In the genomic region with DNA sequence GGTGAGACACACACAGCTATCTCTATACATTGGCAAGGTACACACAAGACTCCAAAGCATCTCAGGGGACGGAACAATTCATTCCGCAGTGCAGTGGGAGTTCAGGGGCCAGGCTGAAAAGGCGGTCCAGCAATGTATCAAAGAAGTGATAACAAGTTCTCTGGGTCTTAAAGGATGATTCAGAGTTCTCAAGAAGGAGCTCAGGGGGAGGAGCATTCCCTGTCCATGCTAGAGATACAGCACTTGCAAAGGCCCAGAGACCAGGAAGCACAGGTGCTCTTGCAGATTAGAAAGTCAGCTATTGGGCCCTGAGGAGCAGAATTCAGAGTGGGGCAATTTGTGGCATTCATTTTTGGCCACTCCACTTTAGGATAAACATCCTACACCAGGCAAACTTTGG, we compare ENCODE assay signal across 16 cellular contexts. TPM values are rescaled to one million over a fixed set of nuclear protein-coding genes. Genes with fewer than 3 reads are reported as not detected.
A peak's percentile ranks its signal among the peaks of the same experiment; 100 is the strongest.
DNase-seq lines count a peak whose midpoint lies in the region; ATAC-seq and TF ChIP-seq lines count a peak whose summit lies in the region.
"Had no signal": no experiment of that assay in that cellular context is flagged by ENCODE, and none has a peak within 500 bp of the region (broad histone marks: within the 10 kb centered on the region; RNA-seq: fewer than 3 reads in every experiment).

No MANE protein-coding gene starts in this region.

- H3K27me3 ChIP-seq in Loucy (ENCODE audit: insufficient read depth, low read length, poor library complexity, severe bottlenecking) (no peaks in the 10 kb centered on the region), PC-3 (ENCODE audit: low read length) (no peaks in the 10 kb centered on the region), left lung (no peaks in the 10 kb centered on the region), upper lobe of right lung (no peaks in the 10 kb centered on the region), heart left ventricle (no peaks in the 10 kb centered on the region)

- no peaks in the 10 kb centered on the region for H3K36me3 ChIP-seq in Loucy (ENCODE audit: insufficient read depth, low read length)
- no peaks in the 10 kb centered on the region for H3K36me3 ChIP-seq in PC-3 (ENCODE audit: low read depth, low read length)
- no peaks in the 10 kb centered on the region for H3K36me3 ChIP-seq in left lung
- H3K36me3 ChIP-seq in upper lobe of right lung, result no peaks in the 10 kb centered on the region
- no peaks in the 10 kb centered on the region for H3K36me3 ChIP-seq in heart left ventricle
- H3K36me3 ChIP-seq: HAP-1 had no signal

- H3K4me2 ChIP-seq in Loucy (ENCODE audit: low read depth, low read length, poor library complexity, severe bottlenecking), result no peak overlapping the region
- H3K4me2 ChIP-seq in PC-3 (ENCODE audit: low read length), result no peak overlapping the region
- H3K4me2 ChIP-seq: A549 had no signal

- no peaks in the 10 kb centered on the region for H3K79me2 ChIP-seq in Loucy (ENCODE audit: insufficient read depth, low read length)
- H3K79me2 ChIP-seq in PC-3 (ENCODE audit: low read length), result no peaks in the 10 kb centered on the region

- 86 to 91% (median 89%) methylated on average over 3 of the region's 3 CpGs for WGBS in heart left ventricle, 4 donors

- TF ChIP-seq CTCF in Loucy (conservative IDR thresholded peaks at IDR 0.05; ENCODE audit: low read length) (no peak), PC-3 (conservative IDR thresholded peaks at IDR 0.05; ENCODE audit: low read depth, low read length) (no peak), left lung (IDR thresholded peaks at IDR 0.05) (no peak), upper lobe of right lung (IDR thresholded peaks at IDR 0.05) (no peak), heart left ventricle (IDR thresholded peaks at IDR 0.05) (no peak)

- intact Hi-C loops in PC-3 (cut with micrococcal nuclease), result no loop called here
- intact Hi-C loops in left lung (cut with DNase I), result no loop called here
- intact Hi-C loops in upper lobe of right lung (cut with DNase I), result no loop called here
- intact Hi-C loops in Right ventricle myocardium superior (cut with DNase I), result no loop called here
- intact Hi-C loops in heart left ventricle (cut with DNase I), result no loop called here

- H3K27ac ChIP-seq in PC-3 (ENCODE audit: low read length) (no peak overlapping the region), left lung (peak overlapping the region in 1 of 2 donors; percentile 23), upper lobe of right lung (peak overlapping the region; percentile 11), heart left ventricle (no peak overlapping the region)
- H3K27ac ChIP-seq: A549 had no signal

- peak overlapping the region; percentile 43; the same call in 1 of the 2 replicates for H2AFZ ChIP-seq in Loucy (ENCODE audit: low read length)
- H2AFZ ChIP-seq in PC-3 (ENCODE audit: low read length), result no peak overlapping the region

- H3F3A ChIP-seq in Loucy (ENCODE audit: low read depth) (no peaks in the 10 kb centered on the region), PC-3 (ENCODE audit: low read length, unreplicated experiment) (no peaks in the 10 kb centered on the region)

- H3K9me2 ChIP-seq in Loucy (replicated peaks; ENCODE audit: low read depth, low read length) (no peaks in the 10 kb centered on the region), PC-3 (replicated peaks; ENCODE audit: low read length) (no peaks in the 10 kb centered on the region)

- H3K4me3 ChIP-seq in Loucy (ENCODE audit: low read length, poor library complexity, severe bottlenecking), result no peak overlapping the region
- no peak overlapping the region for H3K4me3 ChIP-seq in PC-3 (ENCODE audit: low read length)
- no peak overlapping the region for H3K4me3 ChIP-seq in left lung
- H3K4me3 ChIP-seq in upper lobe of right lung, result no peak overlapping the region
- no peak overlapping the region for H3K4me3 ChIP-seq in heart left ventricle
- H3K4me3 ChIP-seq: A549, HAP-1 had no signal

- peak; percentile 23 for ATAC-seq in PC-3
- peak; percentile 61 for ATAC-seq in left lung
- ATAC-seq in upper lobe of right lung, result peak; percentile 13
- no peak for ATAC-seq in Right ventricle myocardium superior (ENCODE audit: poor library complexity)
- no peak for ATAC-seq in heart left ventricle
- ATAC-seq: A549; CD8-positive, alpha-beta T cell had no signal

- no TSS peak for BruUV-seq in PC-3 (replicated peaks; lab: Mats Ljungman, UMichigan)

- DNase-seq in PC-3, result no peak
- DNase-seq in left lung, result no peak
- no peak for DNase-seq in upper lobe of right lung
- DNase-seq in Right ventricle myocardium superior, result no peak
- no peak for DNase-seq in heart left ventricle
- no peak for DNase-seq in DMS114 treated with DMSO at 0.1 percent for 48 hours (lab: John Stamatoyannopoulos, UW; ENCODE audit: unreplicated experiment)
- DNase-seq: CD8-positive, alpha-beta T cell; COR-L47; DND-41; GDM1; HFFc6; IMR-90 had no signal

- H3K9ac ChIP-seq in Loucy (ENCODE audit: low read depth, low read length, poor library complexity, severe bottlenecking) (no peak overlapping the region), PC-3 (ENCODE audit: low read length) (no peak overlapping the region)

- POLR2A ChIA-PET in PC-3 (lab: Charles Lee; ENCODE audit: unreplicated experiment), result no interaction called here

- no peak for TF ChIP-seq POLR2A in heart left ventricle (IDR thresholded peaks at IDR 0.05)

- H4K20me1 ChIP-seq in Loucy (ENCODE audit: insufficient read depth, low read length, poor library complexity, severe bottlenecking), result no peaks in the 10 kb centered on the region
- no peaks in the 10 kb centered on the region for H4K20me1 ChIP-seq in PC-3 (ENCODE audit: low read length)

- CTCF ChIA-PET in PC-3 (lab: Charles Lee), result no interaction called here

- peaks cover 30% of the 10 kb centered on the region for H3K4me1 ChIP-seq in Loucy (ENCODE audit: insufficient read depth, low read length, poor library complexity, severe bottlenecking)
- no peaks in the 10 kb centered on the region for H3K4me1 ChIP-seq in PC-3 (ENCODE audit: insufficient read depth, low read length)
- peaks cover 0 to 4% of the 10 kb centered on the region in 2 donors for H3K4me1 ChIP-seq in left lung
- no peaks in the 10 kb centered on the region for H3K4me1 ChIP-seq in upper lobe of right lung
- peaks cover 0 to 33% (median 12%) of the 10 kb centered on the region in 12 donors for H3K4me1 ChIP-seq in heart left ventricle
- H3K4me1 ChIP-seq: A549 had no signal

- no peaks in the 10 kb centered on the region for H3K9me3 ChIP-seq in Loucy (ENCODE audit: insufficient read depth, low read depth, low read length)
- no peaks in the 10 kb centered on the region for H3K9me3 ChIP-seq in PC-3 (ENCODE audit: low read length)
- H3K9me3 ChIP-seq in left lung, result no peaks in the 10 kb centered on the region
- no peaks in the 10 kb centered on the region for H3K9me3 ChIP-seq in upper lobe of right lung
- H3K9me3 ChIP-seq in heart left ventricle, result no peaks in the 10 kb centered on the region
- H3K9me3 ChIP-seq: A549, HAP-1 had no signal

RNA-seq across cellular contexts. Expression of gene MECOM, which starts 34.9 kb away (rescaled TPM):
- total RNA-seq in PC-3 (2014; rRNA removed), result 10.0 and 11.4 TPM in 2 replicates
- total RNA-seq in left lung, result 10 to 100 TPM; 65.1 to 95.7 TPM
- total RNA-seq in upper lobe of right lung, result 87.8 TPM
- 15.5 TPM for total RNA-seq in Right ventricle myocardium superior
- 10 to 100 TPM; 11.2 to 22.4 (median 17.1) TPM for total RNA-seq in heart left ventricle
- polyA plus RNA-seq in heart left ventricle, result 1 to 10 TPM; 5.8 to 9.2 TPM
- total RNA-seq: CD8-positive, alpha-beta T cell had no signal
- polyA plus RNA-seq: CD14-positive monocyte had no signal

Comparison
In these comparisons a context has a peak if more than half of its experiments do, and no peak if none do; other contexts are left out.
1. ATAC-seq: peak in PC-3 (single experiment), left lung (single experiment) and upper lobe of right lung (single experiment); none in Right ventricle myocardium superior (single experiment) and heart left ventricle (0 of 4).